1 cellular context compared by ENCODE assay signal in genomic region chr14:100160534-100160916, GRCh38.
TF ChIP-seq lines count a peak whose summit lies in the region.

No MANE protein-coding gene starts in this region.

TF ChIP-seq in H1, 55 proteins besides CTCF, POLR2A, EP300 and RAD21:
- TF ChIP-seq EGR1 (IDR thresholded peaks at IDR 0.05; ENCODE audit: borderline replicate concordance, low read depth, low read length) (no peak), POLR2AphosphoS5 (IDR thresholded peaks at IDR 0.05; ENCODE audit: low read depth, low read length) (no peak), CTBP2 (IDR thresholded peaks at IDR 0.05; ENCODE audit: borderline replicate concordance, insufficient read depth, insufficient read length, low read length) (no peak), MAX (IDR thresholded peaks at IDR 0.05) (no peak), RNF2 (IDR thresholded peaks at IDR 0.05; ENCODE audit: borderline replicate concordance, low read depth, low read length, missing control alignments, poor library complexity, severe bottlenecking) (no peak), RBBP5 (IDR thresholded peaks at IDR 0.05; ENCODE audit: borderline replicate concordance, low read depth, low read length) (no peak), SP4 (IDR thresholded peaks at IDR 0.05; ENCODE audit: low read length) (no peak), HDAC2 (IDR thresholded peaks at IDR 0.05; ENCODE audit: borderline replicate concordance in 1 of 2, low read depth in 2 of 2, low read length in 2 of 2) (no peak), KDM1A (IDR thresholded peaks at IDR 0.05; ENCODE audit: borderline replicate concordance, low read length) (no peak)
